8 cellular contexts compared by ENCODE assay signal in the genomic region with DNA sequence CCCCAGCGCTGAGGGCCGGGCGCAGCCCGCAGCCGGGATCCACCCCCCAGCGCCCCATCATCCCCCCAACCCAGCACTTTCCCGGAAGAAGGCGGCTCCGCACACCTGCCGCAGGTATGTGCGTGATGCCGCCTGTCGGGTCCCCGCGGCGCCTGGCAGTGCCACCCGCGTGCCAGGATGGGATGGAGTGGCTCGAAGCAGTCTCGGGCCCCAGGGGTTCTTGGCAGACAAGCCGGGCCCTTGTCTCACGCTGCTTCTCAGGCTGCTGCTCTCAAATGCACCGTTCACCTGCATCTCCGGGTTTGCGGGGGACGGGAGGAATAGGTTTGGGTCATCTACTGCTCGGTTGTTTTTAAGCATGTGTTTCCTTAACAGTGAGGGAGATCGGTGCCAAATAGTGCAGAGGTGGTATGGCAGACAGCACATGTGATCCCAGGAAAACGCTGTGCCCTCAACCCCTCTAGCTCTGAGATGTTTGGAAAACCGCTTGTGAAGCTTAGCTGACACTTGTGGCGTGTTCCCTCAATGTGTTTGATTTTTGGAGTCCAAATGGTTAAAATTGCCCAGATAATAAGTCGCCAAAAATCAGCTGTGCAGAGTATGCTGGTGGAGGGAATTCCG. TPM values are rescaled to one million over a fixed set of nuclear protein-coding genes. Genes with fewer than 3 reads are reported as not detected.
DNase-seq lines count a peak whose midpoint lies in the region; ATAC-seq, FAIRE-seq and TF ChIP-seq lines count a peak whose summit lies in the region.

No MANE protein-coding gene starts in this region.

- no peak for FAIRE-seq in D721Med (lab: Jason Lieb, UNC)

- intact Hi-C loops in dendritic cell treated with granulocyte-macrophage colony-stimulating factor and Interleukin-4, amounts not matched to agents 40 ng/mL and 50 ng/mL, for 4 days (cut with micrococcal nuclease): loop anchor here (2.0 to 5.0 kb wide), 3 partner anchors 53 to 439 kb away; no protein-coding TSS in a partner anchor
- intact Hi-C loops in lower lobe of right lung (cut with DNase I): loop anchor here (10.0 kb wide), 1 partner anchor 55 kb away; no protein-coding TSS in a partner anchor

- H3K36me3 Mint-ChIP-seq in T-helper 17 cell (ENCODE audit: low read depth): peaks cover 5% of the 10 kb centered on the region
- H3K36me3 Mint-ChIP-seq in dendritic cell treated with granulocyte-macrophage colony-stimulating factor and Interleukin-4, amounts not matched to agents 40 ng/mL and 50 ng/mL, for 4 days (ENCODE audit: low read depth): peaks cover 44% of the 10 kb centered on the region
- peaks cover 17% of the 10 kb centered on the region for H3K36me3 Mint-ChIP-seq in stimulated activated naive CD8-positive, alpha-beta T cell treated with anti-CD3 and anti-CD28 coated beads, Interleukin-15, Interleukin-2, amounts not matched to agents 100 ng/mL and 50 ng/mL, for 24 hours (ENCODE audit: low read depth)

- H3K4me3 ChIP-seq in GM06990 (replicated peaks; ENCODE audit: low read depth, low read length) (peak overlapping the region; percentile 91), lower lobe of right lung (peak overlapping the region; percentile 89)

- H3K27me3 Mint-ChIP-seq in T-helper 17 cell: peaks cover 8% of the 10 kb centered on the region
- H3K27me3 Mint-ChIP-seq in dendritic cell treated with granulocyte-macrophage colony-stimulating factor and Interleukin-4, amounts not matched to agents 40 ng/mL and 50 ng/mL, for 4 days: peaks cover 6% of the 10 kb centered on the region
- peaks cover 13% of the 10 kb centered on the region for H3K27me3 Mint-ChIP-seq in stimulated activated naive CD8-positive, alpha-beta T cell treated with anti-CD3 and anti-CD28 coated beads, Interleukin-15, Interleukin-2, amounts not matched to agents 100 ng/mL and 50 ng/mL, for 24 hours

- no peak for DNase-seq in GM06990 (ENCODE audit: extremely low read depth, insufficient read length)
- DNase-seq in T-helper 17 cell: no peak
- DNase-seq in lower lobe of right lung: peak; percentile 67
- DNase-seq in D721Med (ENCODE audit: insufficient read length, low spot score): no peak

- no peaks in the 10 kb centered on the region for H3K9me3 Mint-ChIP-seq in dendritic cell treated with granulocyte-macrophage colony-stimulating factor and Interleukin-4, amounts not matched to agents 40 ng/mL and 50 ng/mL, for 4 days
- H3K9me3 Mint-ChIP-seq in stimulated activated naive CD8-positive, alpha-beta T cell treated with anti-CD3 and anti-CD28 coated beads, Interleukin-15, Interleukin-2, amounts not matched to agents 100 ng/mL and 50 ng/mL, for 24 hours: no peaks in the 10 kb centered on the region

- H3K27me3 ChIP-seq in GM06990 (replicated peaks; ENCODE audit: control insufficient read depth, insufficient read depth, low read length) (no peaks in the 10 kb centered on the region), lower lobe of right lung (ENCODE audit: low read depth) (no peaks in the 10 kb centered on the region)

- H3K4me1 Mint-ChIP-seq in T-helper 17 cell: peaks cover 22% of the 10 kb centered on the region
- peaks cover 22% of the 10 kb centered on the region for H3K4me1 Mint-ChIP-seq in dendritic cell treated with granulocyte-macrophage colony-stimulating factor and Interleukin-4, amounts not matched to agents 40 ng/mL and 50 ng/mL, for 4 days (ENCODE audit: low read depth)
- H3K4me1 Mint-ChIP-seq in stimulated activated naive CD8-positive, alpha-beta T cell treated with anti-CD3 and anti-CD28 coated beads, Interleukin-15, Interleukin-2, amounts not matched to agents 100 ng/mL and 50 ng/mL, for 24 hours (ENCODE audit: low read depth): peaks cover 49% of the 10 kb centered on the region

- H3K4me3 Mint-ChIP-seq in T-helper 17 cell: peak overlapping the region; percentile 94
- peak overlapping the region; percentile 92 for H3K4me3 Mint-ChIP-seq in dendritic cell treated with granulocyte-macrophage colony-stimulating factor and Interleukin-4, amounts not matched to agents 40 ng/mL and 50 ng/mL, for 4 days
- H3K4me3 Mint-ChIP-seq in stimulated activated naive CD8-positive, alpha-beta T cell treated with anti-CD3 and anti-CD28 coated beads, Interleukin-15, Interleukin-2, amounts not matched to agents 100 ng/mL and 50 ng/mL, for 24 hours: peak overlapping the region; percentile 97

- peaks cover 2% of the 10 kb centered on the region; the same call in 1 of the 2 replicates for H3K36me3 ChIP-seq in GM06990 (ENCODE audit: control insufficient read depth, insufficient read depth, low read length)
- peaks cover 18% of the 10 kb centered on the region for H3K36me3 ChIP-seq in lower lobe of right lung

- TF ChIP-seq CTCF in GM06990 (IDR thresholded peaks at IDR 0.05; ENCODE audit: insufficient read depth, low read length, poor library complexity, severe bottlenecking) (no peak), lower lobe of right lung (IDR thresholded peaks at IDR 0.05) (no peak), D721Med (IDR thresholded peaks at IDR 0.05; ENCODE audit: insufficient read depth, missing control alignments) (no peak)

- peak overlapping the region; percentile 95 for H3K27ac ChIP-seq in lower lobe of right lung

- peak overlapping the region; percentile 93 for H3K27ac Mint-ChIP-seq in T-helper 17 cell
- peak overlapping the region; percentile 90 for H3K27ac Mint-ChIP-seq in dendritic cell treated with granulocyte-macrophage colony-stimulating factor and Interleukin-4, amounts not matched to agents 40 ng/mL and 50 ng/mL, for 4 days
- peak overlapping the region; percentile 90 for H3K27ac Mint-ChIP-seq in stimulated activated naive CD8-positive, alpha-beta T cell treated with anti-CD3 and anti-CD28 coated beads, Interleukin-15, Interleukin-2, amounts not matched to agents 100 ng/mL and 50 ng/mL, for 24 hours

- peaks cover 32% of the 10 kb centered on the region for H3K4me1 ChIP-seq in lower lobe of right lung

- ATAC-seq in HG03442 (IDR thresholded peaks at IDR 0.05; ENCODE audit: unreplicated experiment) (peak; percentile 1), T-helper 17 cell (peak; percentile 2), lower lobe of right lung (peak; percentile 7 to 25), HG03039 (IDR thresholded peaks at IDR 0.05; ENCODE audit: unreplicated experiment) (no peak)

- H3K9me3 ChIP-seq in T-helper 17 cell (ENCODE audit: control insufficient read depth, low read length, poor library complexity, severe bottlenecking): no peaks in the 10 kb centered on the region
- no peaks in the 10 kb centered on the region for H3K9me3 ChIP-seq in lower lobe of right lung

RNA-seq across cellular contexts. Expression of gene MYLIP, which starts 0.8 kb away (rescaled TPM):
- total RNA-seq in T-helper 17 cell: 100 to 1,000 TPM; 191 to 229 TPM
- 48.8 TPM for total RNA-seq in lower lobe of right lung
